In genomic region chr9:108272350-108272899, GRCh38 we compare ENCODE assay signal across 8 cellular contexts.
A peak's percentile ranks its signal among the peaks of the same experiment; 100 is the strongest.
DNase-seq lines count a peak whose midpoint lies in the region; ATAC-seq and TF ChIP-seq lines count a peak whose summit lies in the region.

No MANE protein-coding gene starts in this region.

- TF ChIP-seq POLR2A in Peyer's patch (IDR thresholded peaks at IDR 0.05): no peak

- H3K27ac Mint-ChIP-seq in naive thymus-derived CD8-positive, alpha-beta T cell: no peak overlapping the region

- peak overlapping the region in 1 of 10 donors; percentile 50 for H3K4me3 Mint-ChIP-seq in naive thymus-derived CD8-positive, alpha-beta T cell

- DNase-seq in G401 (ENCODE audit: low spot score): peak; percentile 5
- peak; percentile 33 for DNase-seq in HS-27A (ENCODE audit: low read depth)
- DNase-seq in Peyer's patch: peak; percentile 16 to 66 (median 59)
- DNase-seq in NCI-H2227 (lab: John Stamatoyannopoulos, UW; ENCODE audit: unreplicated experiment): no peak
- no peak for DNase-seq in naive thymus-derived CD8-positive, alpha-beta T cell

- peak overlapping the region in 2 of 4 donors; percentile 26 to 31 for H3K4me3 ChIP-seq in Peyer's patch
- peak overlapping the region; percentile 1 to 58 for H3K4me3 ChIP-seq in muscle layer of duodenum (ENCODE audit: low read depth in 1 of 2, low read length in 2 of 2)

- peak overlapping the region in 3 of 4 donors; percentile 48 to 75 (median 58) for H3K27ac ChIP-seq in Peyer's patch
- peak overlapping the region; percentile 39 for H3K27ac ChIP-seq in muscle layer of duodenum (ENCODE audit: low read length)

- POLR2A ChIA-PET in naive thymus-derived CD8-positive, alpha-beta T cell (lab: Charles Lee): no interaction called here

- H3K27me3 ChIP-seq in Peyer's patch (no peaks in the 10 kb centered on the region), muscle layer of duodenum (ENCODE audit: low read depth, low read length) (no peaks in the 10 kb centered on the region)

- in situ Hi-C loops in G401 (cut with HindIII; ENCODE audit: low sequenced_read_pairs): no loop called here

- no peaks in the 10 kb centered on the region for H3K9me3 ChIP-seq in Peyer's patch
- no peaks in the 10 kb centered on the region for H3K9me3 ChIP-seq in muscle layer of duodenum (ENCODE audit: control insufficient read depth in 1 of 2, low read length in 2 of 2)

- H3K36me3 ChIP-seq in Peyer's patch (no peaks in the 10 kb centered on the region), muscle layer of duodenum (ENCODE audit: control insufficient read depth in 1 of 2, insufficient read depth in 2 of 2, low read length in 2 of 2) (no peaks in the 10 kb centered on the region)

- ATAC-seq in esophagus mucosa (peak; percentile 78), GM18861 (IDR thresholded peaks at IDR 0.05; ENCODE audit: unreplicated experiment) (no peak)
- no peak for ATAC-seq in naive thymus-derived CD8-positive, alpha-beta T cell

- peaks cover 0 to 21% (median 4%) of the 10 kb centered on the region in 9 donors for H3K9me3 Mint-ChIP-seq in naive thymus-derived CD8-positive, alpha-beta T cell

- peak in 4 of 6 experiments; percentile 40 to 64 (median 56) for TF ChIP-seq CTCF in Peyer's patch (IDR thresholded peaks at IDR 0.05)

- peaks cover 0 to 8% (median 4%) of the 10 kb centered on the region in 4 donors for H3K4me1 ChIP-seq in Peyer's patch
- H3K4me1 ChIP-seq in muscle layer of duodenum (ENCODE audit: control insufficient read depth in 1 of 2, insufficient read depth in 2 of 2, low read length in 2 of 2): no peaks in the 10 kb centered on the region

- no peaks in the 10 kb centered on the region for H3K36me3 Mint-ChIP-seq in naive thymus-derived CD8-positive, alpha-beta T cell

- peaks cover 0 to 4% (median 0%) of the 10 kb centered on the region in 4 donors for H3K4me1 Mint-ChIP-seq in naive thymus-derived CD8-positive, alpha-beta T cell

- H3K27me3 Mint-ChIP-seq in naive thymus-derived CD8-positive, alpha-beta T cell: peaks cover 0 to 5% (median 4%) of the 10 kb centered on the region in 5 donors

Comparison
In these comparisons a context has a peak if more than half of its experiments do, and no peak if none do; other contexts are left out.
1. DNase-seq: peak in G401 (single experiment), HS-27A (single experiment) and Peyer's patch (3 of 3); none in NCI-H2227 (single experiment) and naive thymus-derived CD8-positive, alpha-beta T cell (0 of 10).